ENCODE assay signal across 22 cellular contexts in genomic region chr10:93515963-93516450, GRCh38. TPM values are rescaled to one million over a fixed set of nuclear protein-coding genes. Genes with fewer than 3 reads are reported as not detected.
DNase-seq lines count a peak whose midpoint lies in the region; ATAC-seq and TF ChIP-seq lines count a peak whose summit lies in the region.
"Had no signal": no experiment of that assay in that cellular context is flagged by ENCODE, and none has a peak within 500 bp of the region (broad histone marks: within the 10 kb centered on the region; RNA-seq: fewer than 3 reads in every experiment).

No MANE protein-coding gene starts in this region.

- H3K4me1 Mint-ChIP-seq in activated CD8-positive, alpha-beta T cell treated with anti-CD3 and anti-CD28 coated beads, Interleukin-2, amount 10 ng/mL, durations not matched to agents 7 days and 5 days (ENCODE audit: low read depth), result no peaks in the 10 kb centered on the region
- peaks cover 3 to 5% (median 4%) of the 10 kb centered on the region in 3 donors for H3K4me1 Mint-ChIP-seq in CD8-positive, alpha-beta memory T cell

- intact Hi-C loops in ascending aorta (cut with DNase I), result loop anchor here (10.0 kb wide), 1 partner anchor 941 kb away; the partner anchor contains the start of gene IDE

- POLR2A ChIA-PET in activated CD8-positive, alpha-beta T cell treated with anti-CD3 and anti-CD28 coated beads, Interleukin-2, amount 10 ng/mL, durations not matched to agents 7 days and 5 days (lab: Charles Lee), result no interaction called here
- POLR2A ChIA-PET in CD8-positive, alpha-beta memory T cell (lab: Charles Lee), result no interaction called here

- no peak overlapping the region for H3K27ac Mint-ChIP-seq in activated CD8-positive, alpha-beta T cell treated with anti-CD3 and anti-CD28 coated beads, Interleukin-2, amount 10 ng/mL, durations not matched to agents 7 days and 5 days
- H3K27ac Mint-ChIP-seq in CD8-positive, alpha-beta memory T cell, result peak overlapping the region in 1 of 8 donors; percentile 12
- H3K27ac Mint-ChIP-seq: activated CD4-positive, alpha-beta T cell treated with anti-CD3 and anti-CD28 coated beads, Interleukin-2, amount 10 ng/mL, durations not matched to agents 7 days and 5 days; activated naive CD4-positive, alpha-beta T cell treated with anti-CD3 and anti-CD28 coated beads, Interleukin-2, amount 10 ng/mL, durations not matched to agents 7 days and 5 days had no signal

- H3K27me3 Mint-ChIP-seq in activated CD8-positive, alpha-beta T cell treated with anti-CD3 and anti-CD28 coated beads, Interleukin-2, amount 10 ng/mL, durations not matched to agents 7 days and 5 days (ENCODE audit: low read depth), result no peaks in the 10 kb centered on the region
- H3K27me3 Mint-ChIP-seq in CD8-positive, alpha-beta memory T cell, result no peaks in the 10 kb centered on the region
- H3K27me3 Mint-ChIP-seq: activated CD4-positive, alpha-beta T cell treated with anti-CD3 and anti-CD28 coated beads, Interleukin-2, amount 10 ng/mL, durations not matched to agents 7 days and 5 days; activated naive CD4-positive, alpha-beta T cell treated with anti-CD3 and anti-CD28 coated beads, Interleukin-2, amount 10 ng/mL, durations not matched to agents 7 days and 5 days had no signal

- peak overlapping the region; percentile 85 to 88 for H3K27ac ChIP-seq in ascending aorta
- peak overlapping the region; percentile 0 to 66 for H3K27ac ChIP-seq in right atrium auricular region
- no peak overlapping the region for H3K27ac ChIP-seq in CD8-positive, alpha-beta memory T cell (ENCODE audit: low read depth, low read length)
- H3K27ac ChIP-seq: brain microvascular endothelial cell had no signal

- peaks cover 72% of the 10 kb centered on the region for H3K36me3 Mint-ChIP-seq in activated CD8-positive, alpha-beta T cell treated with anti-CD3 and anti-CD28 coated beads, Interleukin-2, amount 10 ng/mL, durations not matched to agents 7 days and 5 days (ENCODE audit: low read depth)
- H3K36me3 Mint-ChIP-seq in CD8-positive, alpha-beta memory T cell, result no peaks in the 10 kb centered on the region

- no peaks in the 10 kb centered on the region for H3K27me3 ChIP-seq in ascending aorta
- H3K27me3 ChIP-seq in right atrium auricular region, result no peaks in the 10 kb centered on the region
- no peaks in the 10 kb centered on the region for H3K27me3 ChIP-seq in CD8-positive, alpha-beta memory T cell (ENCODE audit: insufficient read depth, low read length, poor library complexity, severe bottlenecking)
- H3K27me3 ChIP-seq: brain microvascular endothelial cell, esophagus squamous epithelium had no signal

- CTCF ChIA-PET in activated CD8-positive, alpha-beta T cell treated with anti-CD3 and anti-CD28 coated beads, Interleukin-2, amount 10 ng/mL, durations not matched to agents 7 days and 5 days (lab: Charles Lee), result interaction anchor here (15.8 kb wide), 1 partner anchor 138 kb away, joined by 183 read pairs; no protein-coding TSS in a partner anchor
- CTCF ChIA-PET in CD8-positive, alpha-beta memory T cell (lab: Charles Lee), result interaction anchor here (1.1 to 2.4 kb wide), 3 partner anchors 10 to 140 kb away, joined by 3 to 8 read pairs (median 5); partner anchors contain the start of gene MYOF

- H3K9me3 ChIP-seq in ascending aorta (no peaks in the 10 kb centered on the region), right atrium auricular region (no peaks in the 10 kb centered on the region)
- no peaks in the 10 kb centered on the region for H3K9me3 ChIP-seq in CD8-positive, alpha-beta memory T cell (ENCODE audit: low read length)

- no peak for TF ChIP-seq CTCF in ascending aorta (IDR thresholded peaks at IDR 0.05)
- no peak for TF ChIP-seq CTCF in right atrium auricular region (IDR thresholded peaks at IDR 0.05)

- H3K9me3 Mint-ChIP-seq in activated CD8-positive, alpha-beta T cell treated with anti-CD3 and anti-CD28 coated beads, Interleukin-2, amount 10 ng/mL, durations not matched to agents 7 days and 5 days (ENCODE audit: insufficient read depth), result no peaks in the 10 kb centered on the region
- no peaks in the 10 kb centered on the region for H3K9me3 Mint-ChIP-seq in CD8-positive, alpha-beta memory T cell
- H3K9me3 Mint-ChIP-seq: activated naive CD4-positive, alpha-beta T cell treated with anti-CD3 and anti-CD28 coated beads, Interleukin-2, amount 10 ng/mL, durations not matched to agents 7 days and 5 days had no signal

- H3K4me1 ChIP-seq in ascending aorta (peaks cover 7 to 21% of the 10 kb centered on the region in 2 donors), right atrium auricular region (peaks cover 0 to 4% of the 10 kb centered on the region in 2 donors)
- no peaks in the 10 kb centered on the region for H3K4me1 ChIP-seq in CD8-positive, alpha-beta memory T cell (ENCODE audit: insufficient read depth, low read length)

- no peak for ATAC-seq in activated CD8-positive, alpha-beta T cell treated with anti-CD3 and anti-CD28 coated beads, Interleukin-2, amount 10 ng/mL, durations not matched to agents 7 days and 5 days

- no peaks in the 10 kb centered on the region for H3K36me3 ChIP-seq in ascending aorta
- no peaks in the 10 kb centered on the region for H3K36me3 ChIP-seq in right atrium auricular region
- no peaks in the 10 kb centered on the region for H3K36me3 ChIP-seq in CD8-positive, alpha-beta memory T cell (ENCODE audit: insufficient read depth, low read length)

- H3K4me3 ChIP-seq in ascending aorta (no peak overlapping the region), right atrium auricular region (no peak overlapping the region)
- no peak overlapping the region for H3K4me3 ChIP-seq in CD8-positive, alpha-beta memory T cell (ENCODE audit: low read length)
- H3K4me3 ChIP-seq: esophagus squamous epithelium, skin epidermis had no signal

- DNase-seq in Kasumi-1 (lab: John Stamatoyannopoulos, UW) (peak; percentile 18 to 25), ascending aorta (ENCODE audit: low spot score in 2 of 2) (no peak), right atrium auricular region (ENCODE audit: low spot score) (no peak), stromal cell of bone marrow (ENCODE audit: low read depth) (peak; percentile 34), NCI-H345 (lab: John Stamatoyannopoulos, UW) (no peak), hepatic stellate cell (ENCODE audit: low spot score) (no peak)
- no peak for DNase-seq in activated CD8-positive, alpha-beta T cell treated with anti-CD3 and anti-CD28 coated beads, Interleukin-2, amount 10 ng/mL, durations not matched to agents 7 days and 5 days
- DNase-seq in CD8-positive, alpha-beta memory T cell, result no peak
- DNase-seq: activated CD4-positive, alpha-beta T cell treated with anti-CD3 and anti-CD28 coated beads, Interleukin-2, amount 10 ng/mL, durations not matched to agents 7 days and 5 days; activated naive CD4-positive, alpha-beta T cell treated with anti-CD3 and anti-CD28 coated beads, Interleukin-2, amount 10 ng/mL, durations not matched to agents 7 days and 5 days; brain microvascular endothelial cell; effector CD4-positive, alpha-beta T cell; esophagus squamous epithelium; left cardiac atrium; NCI-H1092 treated with DMSO at 0.1 percent for 48 hours; NCI-H69; occipital lobe; stimulated activated CD4-positive, alpha-beta T cell treated with anti-CD3 and anti-CD28 coated beads, Interleukin-4, amount 100 ng/mL, for 24 hours had no signal

- no peak overlapping the region for H3K4me3 Mint-ChIP-seq in activated CD8-positive, alpha-beta T cell treated with anti-CD3 and anti-CD28 coated beads, Interleukin-2, amount 10 ng/mL, durations not matched to agents 7 days and 5 days
- no peak overlapping the region for H3K4me3 Mint-ChIP-seq in CD8-positive, alpha-beta memory T cell
- H3K4me3 Mint-ChIP-seq: activated CD4-positive, alpha-beta T cell treated with anti-CD3 and anti-CD28 coated beads, Interleukin-2, amount 10 ng/mL, durations not matched to agents 7 days and 5 days; activated naive CD4-positive, alpha-beta T cell treated with anti-CD3 and anti-CD28 coated beads, Interleukin-2, amount 10 ng/mL, durations not matched to agents 7 days and 5 days had no signal

RNA-seq across cellular contexts. Expression of gene CEP55, which starts 19.6 kb away (rescaled TPM):
- total RNA-seq in ascending aorta (not detected), right atrium auricular region (1 to 10 TPM in 1 of 2 donors, under 1 TPM in 1; 0.24 to 1.8 TPM)
- total RNA-seq in activated CD8-positive, alpha-beta T cell treated with anti-CD3 and anti-CD28 coated beads, Interleukin-2, amount 10 ng/mL, durations not matched to agents 7 days and 5 days, result 10 to 100 TPM; 81.1 TPM
- total RNA-seq in CD8-positive, alpha-beta memory T cell, result 10 to 100 TPM; 41.2 to 44.4 TPM
- 0.97 TPM for polyA plus RNA-seq in CD8-positive, alpha-beta memory T cell

RNA-seq across cellular contexts. Expression of gene MYOF, which starts 33.9 kb away (rescaled TPM):
- total RNA-seq in ascending aorta, result 68.2 TPM
- total RNA-seq in right atrium auricular region, result 10 to 100 TPM; 13.4 to 14.1 TPM
- total RNA-seq in activated CD8-positive, alpha-beta T cell treated with anti-CD3 and anti-CD28 coated beads, Interleukin-2, amount 10 ng/mL, durations not matched to agents 7 days and 5 days, result under 1 TPM; 0.37 to 0.39 TPM
- 10 to 100 TPM; 57.0 to 62.8 TPM for total RNA-seq in CD8-positive, alpha-beta memory T cell
- not detected for polyA plus RNA-seq in CD8-positive, alpha-beta memory T cell

RNA-seq across cellular contexts. Expression of gene FFAR4, which starts 50.5 kb away (rescaled TPM):
- total RNA-seq in ascending aorta, result not detected
- under 1 TPM in 1 of 2 donors, not detected in 1; 0.31 TPM for total RNA-seq in right atrium auricular region
- total RNA-seq in activated CD8-positive, alpha-beta T cell treated with anti-CD3 and anti-CD28 coated beads, Interleukin-2, amount 10 ng/mL, durations not matched to agents 7 days and 5 days, result not detected
- not detected for total RNA-seq in CD8-positive, alpha-beta memory T cell
- not detected for polyA plus RNA-seq in CD8-positive, alpha-beta memory T cell
- total RNA-seq: activated CD4-positive, alpha-beta T cell treated with anti-CD3 and anti-CD28 coated beads, Interleukin-2, amount 10 ng/mL, durations not matched to agents 7 days and 5 days; H1; occipital lobe; temporal lobe had no signal
- polyA plus RNA-seq: BJ, H1 had no signal

Comparison
In these comparisons a context has a peak if more than half of its experiments do, and no peak if none do; other contexts are left out.
1. DNase-seq: peak in Kasumi-1 (2 of 2) and stromal cell of bone marrow (single experiment); none in ascending aorta (0 of 2), right atrium auricular region (single experiment), activated CD8-positive, alpha-beta T cell treated with anti-CD3 and anti-CD28 coated beads, Interleukin-2, amount 10 ng/mL, durations not matched to agents 7 days and 5 days (single experiment), NCI-H345 (single experiment), hepatic stellate cell (single experiment) and CD8-positive, alpha-beta memory T cell (0 of 5).
2. RNA of gene CEP55, which starts 19.6 kb away (total RNA-seq): 81.1 TPM in activated CD8-positive, alpha-beta T cell treated with anti-CD3 and anti-CD28 coated beads, Interleukin-2, amount 10 ng/mL, durations not matched to agents 7 days and 5 days and 41.2 to 44.4 TPM in CD8-positive, alpha-beta memory T cell; 0.24 to 1.8 TPM in right atrium auricular region and not detected in ascending aorta (single experiment); every median in the first group is over 10 times any median in the second.
3. RNA of gene MYOF, which starts 33.9 kb away (total RNA-seq): 68.2 TPM in ascending aorta (single experiment), 57.0 to 62.8 TPM in CD8-positive, alpha-beta memory T cell and 13.4 to 14.1 TPM in right atrium auricular region; 0.37 to 0.39 TPM in activated CD8-positive, alpha-beta T cell treated with anti-CD3 and anti-CD28 coated beads, Interleukin-2, amount 10 ng/mL, durations not matched to agents 7 days and 5 days; every median in the first group is over 10 times any median in the second.